13 cellular contexts compared by ENCODE assay signal in the genomic region with DNA sequence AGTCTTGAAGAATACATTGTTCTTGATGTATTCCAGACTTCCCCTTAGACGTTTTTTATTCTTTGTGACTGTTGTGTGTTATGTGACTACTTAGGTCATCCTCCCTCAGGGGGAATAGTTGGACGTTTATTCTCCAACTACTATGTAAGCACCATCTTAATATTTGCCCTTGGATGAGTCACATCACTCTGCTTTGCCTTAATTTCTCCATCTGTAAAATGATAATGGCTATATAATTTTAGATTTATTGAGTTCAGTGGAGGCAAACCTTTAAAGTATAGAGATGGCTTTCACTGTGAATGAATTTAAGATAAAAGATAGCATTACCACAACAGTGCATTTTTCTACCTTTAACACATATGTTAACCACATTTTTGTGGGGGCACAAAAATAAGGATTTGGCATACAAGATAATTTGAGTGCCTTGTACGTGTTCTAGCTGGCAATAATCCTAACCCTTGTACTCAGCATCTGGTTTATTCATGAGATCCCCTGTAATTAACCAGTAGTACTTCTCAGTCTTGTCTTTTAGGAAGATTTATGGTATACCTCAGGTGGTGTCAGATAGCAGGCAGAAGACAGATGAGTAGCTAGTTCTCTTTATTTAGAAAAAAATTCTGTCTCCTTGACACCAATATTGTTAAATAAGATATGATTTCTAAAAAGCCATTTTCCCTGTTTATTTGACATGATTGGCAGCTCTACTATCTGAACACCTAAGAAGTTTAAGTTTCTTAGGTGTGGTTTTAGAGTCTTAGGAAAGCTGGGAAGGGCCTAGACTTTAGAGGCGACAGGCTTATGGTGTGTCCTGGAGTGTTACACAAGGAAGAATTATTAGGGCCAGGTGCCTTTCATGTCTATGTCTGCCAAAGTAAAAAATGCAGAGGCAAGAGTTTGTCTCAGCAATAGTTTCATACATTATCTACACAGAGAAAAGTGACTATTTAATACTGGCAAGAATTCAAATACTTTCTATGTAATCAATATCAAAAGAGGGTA.
DNase-seq lines count a peak whose midpoint lies in the region; ATAC-seq and TF ChIP-seq lines count a peak whose summit lies in the region.
"Had no signal": no experiment of that assay in that cellular context is flagged by ENCODE, and none has a peak within 500 bp of the region (broad histone marks: within the 10 kb centered on the region; RNA-seq: fewer than 3 reads in every experiment).

No MANE protein-coding gene starts in this region.

- no peak overlapping the region for H3K4me3 ChIP-seq in tibial nerve
- H3K4me3 ChIP-seq: right lobe of liver had no signal

- H3K27me3 ChIP-seq in tibial nerve, result no peaks in the 10 kb centered on the region
- H3K27me3 ChIP-seq: right lobe of liver had no signal

- POLR2A ChIA-PET in RWPE1 (lab: Yijun Ruan, JAX; ENCODE audit: low non-redundant PET), result no interaction called here

- TF ChIP-seq POLR2A in tibial nerve (IDR thresholded peaks at IDR 0.05), result no peak

- TF ChIP-seq CTCF in RWPE1 (conservative IDR thresholded peaks at IDR 0.05; ENCODE audit: low read depth), result no peak
- TF ChIP-seq CTCF in tibial nerve (IDR thresholded peaks at IDR 0.05), result no peak

- 60% methylated on average over 4 of the region's 4 CpGs for WGBS in tibial nerve, 2 donors

- no peaks in the 10 kb centered on the region for H3K36me3 ChIP-seq in tibial nerve
- H3K36me3 ChIP-seq: right lobe of liver had no signal

- no peak overlapping the region for H3K27ac ChIP-seq in RWPE1
- H3K27ac ChIP-seq in tibial nerve, result no peak overlapping the region
- H3K27ac ChIP-seq: right lobe of liver had no signal

- no peak for ATAC-seq in stimulated activated naive CD8-positive, alpha-beta T cell treated with anti-CD3 and anti-CD28 coated beads, Interleukin-15, Interleukin-2, amounts not matched to agents 100 U/mL and 50 U/mL, for 24 hours
- ATAC-seq: right lobe of liver had no signal

- peaks cover 0 to under 1% (median 0%) of the 10 kb centered on the region in 4 donors for H3K4me1 ChIP-seq in tibial nerve
- H3K4me1 ChIP-seq: right lobe of liver had no signal

- TF ChIP-seq EP300 in tibial nerve (IDR thresholded peaks at IDR 0.05), result no peak

- DNase-seq in DMS 273 treated with DMSO at 0.1 percent for 48 hours (lab: John Stamatoyannopoulos, UW) (peak; percentile 67), NCI-H1105 treated with DMSO at 0.1 percent for 48 hours (lab: John Stamatoyannopoulos, UW) (peak; percentile 88), RWPE1 (ENCODE audit: low spot score) (peak; percentile 17), kidney tubule cell (ENCODE audit: low spot score) (peak; percentile 12), H4 (ENCODE audit: low spot score) (no peak), tibial nerve (ENCODE audit: low spot score in 2 of 2) (no peak), inferior parietal cortex (ENCODE audit: extremely low spot score) (no peak)
- no peak for DNase-seq in stimulated activated naive CD8-positive, alpha-beta T cell treated with anti-CD3 and anti-CD28 coated beads, Interleukin-15, Interleukin-2, amounts not matched to agents 100 U/mL and 50 U/mL, for 24 hours
- DNase-seq: activated CD8-positive, alpha-beta memory T cell treated with anti-CD3 and anti-CD28 coated beads, Interleukin-2, amount 50 U/mL, for 4 hours; amygdala; DMS79; effector CD8-positive, alpha-beta T cell; right lobe of liver had no signal

- CTCF ChIA-PET in RWPE1 (lab: Yijun Ruan, JAX), result interaction anchor here (0.6 kb wide), 2 partner anchors 12 to 872 kb away, joined by 3 to 9 read pairs; no protein-coding TSS in a partner anchor

- H3K9me3 ChIP-seq in tibial nerve, result no peaks in the 10 kb centered on the region
- H3K9me3 ChIP-seq: right lobe of liver had no signal

Comparison
In these comparisons a context has a peak if more than half of its experiments do, and no peak if none do; other contexts are left out.
1. DNase-seq: peak in DMS 273 treated with DMSO at 0.1 percent for 48 hours (single experiment), NCI-H1105 treated with DMSO at 0.1 percent for 48 hours (single experiment), RWPE1 (single experiment) and kidney tubule cell (single experiment); none in stimulated activated naive CD8-positive, alpha-beta T cell treated with anti-CD3 and anti-CD28 coated beads, Interleukin-15, Interleukin-2, amounts not matched to agents 100 U/mL and 50 U/mL, for 24 hours (single experiment), H4 (single experiment), tibial nerve (0 of 2) and inferior parietal cortex (single experiment).